In the genomic region with DNA sequence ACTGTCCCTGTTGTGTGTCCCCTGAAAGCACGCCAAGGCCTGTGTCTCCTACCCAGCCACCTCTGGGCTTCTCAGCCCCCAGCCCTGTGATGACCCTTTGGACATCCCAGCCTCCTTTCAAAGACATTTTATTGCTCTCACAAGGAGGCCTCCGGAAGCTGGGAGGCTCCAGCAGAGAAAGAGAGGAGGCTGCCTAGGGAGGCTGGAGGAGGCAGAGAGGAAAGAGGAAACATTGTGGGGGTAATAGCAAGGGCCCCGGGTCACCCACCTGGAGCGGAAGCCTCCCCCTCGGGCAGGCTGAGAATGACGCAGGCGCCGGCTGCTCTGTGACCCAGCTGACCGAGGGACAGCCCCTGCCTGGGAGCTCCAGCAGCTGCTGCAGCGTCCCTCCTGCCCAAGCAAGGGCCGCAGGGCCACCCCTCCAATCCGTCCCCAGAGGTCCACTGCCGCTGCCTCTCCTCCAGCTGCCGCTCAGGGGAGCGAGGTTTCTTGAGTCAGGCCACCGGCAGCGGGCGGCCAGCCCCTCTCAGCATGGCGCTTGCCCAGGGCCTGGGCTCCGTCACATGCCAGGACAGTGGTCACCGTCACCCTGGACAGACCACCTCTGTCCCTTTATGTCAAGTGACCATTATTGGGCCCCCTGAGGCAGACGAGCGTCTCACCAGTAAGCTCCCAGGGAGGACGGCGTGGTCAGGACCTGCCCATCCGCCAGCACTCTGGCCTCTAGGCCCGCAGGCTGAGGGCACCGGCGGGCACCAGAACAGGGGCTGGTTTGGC, we compare ENCODE assay signal across 8 cellular contexts. TPM values are rescaled to one million over a fixed set of nuclear protein-coding genes. Genes with fewer than 3 reads are reported as not detected.
A peak's percentile ranks its signal among the peaks of the same experiment; 100 is the strongest.
DNase-seq lines count a peak whose midpoint lies in the region; ATAC-seq and TF ChIP-seq lines count a peak whose summit lies in the region.

No MANE protein-coding gene starts in this region.

- TF ChIP-seq POLR2A in suprapubic skin (IDR thresholded peaks at IDR 0.05), result no peak

- no peaks in the 10 kb centered on the region for H3K36me3 ChIP-seq in suprapubic skin

- POLR2A ChIA-PET in activated CD8-positive, alpha-beta T cell treated with anti-CD3 and anti-CD28 coated beads for 36 hours (lab: Charles Lee), result interaction anchor here (2.9 kb wide), 1 partner anchor 27 kb away, joined by 8 read pairs; no protein-coding TSS in a partner anchor

- H3K27me3 ChIP-seq in suprapubic skin, result peaks cover 4% of the 10 kb centered on the region

- no peaks in the 10 kb centered on the region for H3K9me3 ChIP-seq in suprapubic skin

- TF ChIP-seq CTCF in activated CD8-positive, alpha-beta T cell treated with anti-CD3 and anti-CD28 coated beads for 36 hours (IDR thresholded peaks at IDR 0.05), result no peak
- TF ChIP-seq CTCF in suprapubic skin (IDR thresholded peaks at IDR 0.05), result no peak

- H3K4me1 ChIP-seq in suprapubic skin, result peaks cover 48% of the 10 kb centered on the region

- H3K9me3 Mint-ChIP-seq in activated CD4-positive, alpha-beta T cell treated with anti-CD3 and anti-CD28 coated beads, Interleukin-2, amount 10 ng/mL, durations not matched to agents 24 days and 14 days, result no peaks in the 10 kb centered on the region
- H3K9me3 Mint-ChIP-seq in activated CD8-positive, alpha-beta T cell treated with anti-CD3 and anti-CD28 coated beads for 36 hours, result no peaks in the 10 kb centered on the region
- H3K9me3 Mint-ChIP-seq in immature natural killer cell, result no peaks in the 10 kb centered on the region

- H3K4me1 Mint-ChIP-seq in activated CD4-positive, alpha-beta T cell treated with anti-CD3 and anti-CD28 coated beads, Interleukin-2, amount 10 ng/mL, durations not matched to agents 24 days and 14 days, result peaks cover 14% of the 10 kb centered on the region
- peaks cover 27% of the 10 kb centered on the region for H3K4me1 Mint-ChIP-seq in activated CD8-positive, alpha-beta T cell treated with anti-CD3 and anti-CD28 coated beads for 36 hours (ENCODE audit: low read depth)
- peaks cover 10 to 12% of the 10 kb centered on the region in 2 donors for H3K4me1 Mint-ChIP-seq in immature natural killer cell

- 74% methylated on average over 12 of the region's 29 CpGs for WGBS in suprapubic skin

- CTCF ChIA-PET in activated CD8-positive, alpha-beta T cell treated with anti-CD3 and anti-CD28 coated beads for 36 hours (lab: Charles Lee), result interaction anchor here (0.8 to 4.3 kb wide), 11 partner anchors 11 to 244 kb away, joined by 3 to 47 read pairs (median 10); partner anchors contain the start of genes BAHCC1, FAAP100, NDUFAF8 and SLC38A10

- peaks cover 31% of the 10 kb centered on the region for H3K27me3 Mint-ChIP-seq in activated CD4-positive, alpha-beta T cell treated with anti-CD3 and anti-CD28 coated beads, Interleukin-2, amount 10 ng/mL, durations not matched to agents 24 days and 14 days
- H3K27me3 Mint-ChIP-seq in activated CD8-positive, alpha-beta T cell treated with anti-CD3 and anti-CD28 coated beads for 36 hours, result peaks cover 24% of the 10 kb centered on the region
- peaks cover 7 to 21% (median 11%) of the 10 kb centered on the region in 3 donors for H3K27me3 Mint-ChIP-seq in immature natural killer cell (ENCODE audit: low read depth in 3 of 3)

- no peaks in the 10 kb centered on the region for H3K36me3 Mint-ChIP-seq in activated CD4-positive, alpha-beta T cell treated with anti-CD3 and anti-CD28 coated beads, Interleukin-2, amount 10 ng/mL, durations not matched to agents 24 days and 14 days (ENCODE audit: low read depth)
- H3K36me3 Mint-ChIP-seq in activated CD8-positive, alpha-beta T cell treated with anti-CD3 and anti-CD28 coated beads for 36 hours (ENCODE audit: low read depth), result no peaks in the 10 kb centered on the region
- no peaks in the 10 kb centered on the region for H3K36me3 Mint-ChIP-seq in immature natural killer cell

- peak; percentile 63 for DNase-seq in activated CD4-positive, alpha-beta T cell treated with anti-CD3 and anti-CD28 coated beads, Interleukin-2, amount 10 ng/mL, durations not matched to agents 24 days and 14 days
- no peak for DNase-seq in activated CD4-positive, alpha-beta T cell treated with anti-CD3 and anti-CD28 coated beads, Interleukin-2, amount 50 U/mL, for 48 hours
- peak; percentile 87 for DNase-seq in activated CD8-positive, alpha-beta T cell treated with anti-CD3 and anti-CD28 coated beads for 36 hours
- peak; percentile 31 to 54 (median 51) for DNase-seq in immature natural killer cell
- peak in 1 of 2 donors; percentile 70 for DNase-seq in suprapubic skin (ENCODE audit: low spot score in 2 of 2)
- DNase-seq in stimulated activated naive CD4-positive, alpha-beta T cell treated with Interleukin-2 at 50 U/mL for 16 hours (lab: John Stamatoyannopoulos, UW), result no peak

- H3K27ac ChIP-seq in suprapubic skin, result no peak overlapping the region

- intact Hi-C loops in activated CD4-positive, alpha-beta T cell treated with anti-CD3 and anti-CD28 coated beads, Interleukin-2, amount 10 ng/mL, durations not matched to agents 24 days and 14 days (cut with micrococcal nuclease), result loop anchor here (2.0 to 5.0 kb wide), 2 partner anchors 86 to 382 kb away; partner anchors contain the start of gene BAHCC1
- intact Hi-C loops in activated CD8-positive, alpha-beta T cell treated with anti-CD3 and anti-CD28 coated beads for 36 hours (cut with micrococcal nuclease), result loop anchor here (5.0 to 10.0 kb wide), 2 partner anchors 188 to 231 kb away; partner anchors contain the start of gene SLC38A10

- H3K4me3 Mint-ChIP-seq in activated CD4-positive, alpha-beta T cell treated with anti-CD3 and anti-CD28 coated beads, Interleukin-2, amount 10 ng/mL, durations not matched to agents 24 days and 14 days, result peak overlapping the region; percentile 23
- H3K4me3 Mint-ChIP-seq in activated CD8-positive, alpha-beta T cell treated with anti-CD3 and anti-CD28 coated beads for 36 hours, result peak overlapping the region; percentile 17
- H3K4me3 Mint-ChIP-seq in immature natural killer cell, result peak overlapping the region in 2 of 5 donors; percentile 7 to 41

- H3K27ac Mint-ChIP-seq in activated CD4-positive, alpha-beta T cell treated with anti-CD3 and anti-CD28 coated beads, Interleukin-2, amount 10 ng/mL, durations not matched to agents 24 days and 14 days, result no peak overlapping the region
- no peak overlapping the region for H3K27ac Mint-ChIP-seq in activated CD8-positive, alpha-beta T cell treated with anti-CD3 and anti-CD28 coated beads for 36 hours
- H3K27ac Mint-ChIP-seq in immature natural killer cell, result peak overlapping the region in 1 of 6 donors; percentile 10

- no peak for TF ChIP-seq EP300 in suprapubic skin (IDR thresholded peaks at IDR 0.05)

- ATAC-seq in activated CD8-positive, alpha-beta T cell treated with anti-CD3 and anti-CD28 coated beads for 36 hours, result peak; percentile 49
- ATAC-seq in HG03521 (IDR thresholded peaks at IDR 0.05; ENCODE audit: unreplicated experiment), result no peak
- no peak for ATAC-seq in HG02870 (IDR thresholded peaks at IDR 0.05; ENCODE audit: unreplicated experiment)

- peak overlapping the region; percentile 41 for H3K4me3 ChIP-seq in suprapubic skin

RNA-seq across cellular contexts. Expression of gene ACTG1, which starts 29.3 kb away (rescaled TPM):
- 3,353 and 3,420 TPM in 2 replicates for total RNA-seq in activated CD4-positive, alpha-beta T cell treated with anti-CD3 and anti-CD28 coated beads, Interleukin-2, amount 10 ng/mL, durations not matched to agents 24 days and 14 days
- total RNA-seq in activated CD8-positive, alpha-beta T cell treated with anti-CD3 and anti-CD28 coated beads for 36 hours, result 1,000 to 10,000 TPM; 4,606 to 4,756 TPM
- polyA plus RNA-seq in immature natural killer cell, result 1,000 to 10,000 TPM; 1,637 to 3,074 (median 2,788) TPM
- total RNA-seq in suprapubic skin, result 1,000 to 10,000 TPM; 2,659 to 6,485 (median 4,163) TPM

RNA-seq across cellular contexts. Expression of gene FSCN2, which starts 44.9 kb away (rescaled TPM):
- total RNA-seq in activated CD4-positive, alpha-beta T cell treated with anti-CD3 and anti-CD28 coated beads, Interleukin-2, amount 10 ng/mL, durations not matched to agents 24 days and 14 days, result 0.26 and 0.51 TPM in 2 replicates
- total RNA-seq in activated CD8-positive, alpha-beta T cell treated with anti-CD3 and anti-CD28 coated beads for 36 hours, result under 1 TPM in 1 of 2 experiments, not detected in 1; 0.32 TPM
- under 1 TPM in 1 of 3 donors, not detected in 2; 0.23 TPM for polyA plus RNA-seq in immature natural killer cell
- 1 to 10 TPM in 3 of 4 donors, under 1 TPM in 1; 0.52 to 4.7 (median 3.3) TPM for total RNA-seq in suprapubic skin

Comparison
In these comparisons a context has a peak if more than half of its experiments do, and no peak if none do; other contexts are left out.
1. DNase-seq: peak in activated CD4-positive, alpha-beta T cell treated with anti-CD3 and anti-CD28 coated beads, Interleukin-2, amount 10 ng/mL, durations not matched to agents 24 days and 14 days (single experiment), activated CD8-positive, alpha-beta T cell treated with anti-CD3 and anti-CD28 coated beads for 36 hours (single experiment) and immature natural killer cell (3 of 3); none in activated CD4-positive, alpha-beta T cell treated with anti-CD3 and anti-CD28 coated beads, Interleukin-2, amount 50 U/mL, for 48 hours (0 of 2) and stimulated activated naive CD4-positive, alpha-beta T cell treated with Interleukin-2 at 50 U/mL for 16 hours (single experiment).